20 cellular contexts compared by ENCODE assay signal in the genomic region with DNA sequence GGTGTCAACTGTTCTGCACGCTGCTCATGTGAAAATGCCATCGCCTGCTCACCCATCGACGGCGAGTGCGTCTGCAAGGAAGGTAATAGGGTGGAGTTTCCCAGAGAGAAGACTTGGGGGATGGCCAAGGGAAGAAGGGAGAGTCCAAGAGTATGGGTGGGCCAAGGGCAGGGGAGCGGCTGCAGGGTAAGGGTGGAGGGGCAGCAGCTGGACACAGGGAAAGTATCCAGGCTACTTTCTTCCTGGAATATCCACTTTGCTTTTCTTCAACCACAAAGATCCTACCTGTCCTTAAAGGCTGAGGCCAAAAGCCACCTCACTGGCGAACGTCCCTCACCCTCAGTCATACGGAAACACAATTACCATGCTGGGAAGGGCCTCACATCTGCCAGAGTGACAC. TPM values are rescaled to one million over a fixed set of nuclear protein-coding genes. Genes with fewer than 3 reads are reported as not detected.
A peak's percentile ranks its signal among the peaks of the same experiment; 100 is the strongest.
DNase-seq lines count a peak whose midpoint lies in the region; ATAC-seq, FAIRE-seq and TF ChIP-seq lines count a peak whose summit lies in the region.
"Had no signal": no experiment of that assay in that cellular context is flagged by ENCODE, and none has a peak within 500 bp of the region (broad histone marks: within the 10 kb centered on the region; RNA-seq: fewer than 3 reads in every experiment).

No MANE protein-coding gene starts in this region.

- no peak overlapping the region for H3K4me3 ChIP-seq in IMR-90 (ENCODE audit: insufficient read depth, low read depth, low read length)
- H3K4me3 ChIP-seq in bronchial epithelial cell (ENCODE audit: low read depth, low read length) = no peak overlapping the region
- H3K4me3 ChIP-seq in keratinocyte (ENCODE audit: control insufficient read depth in 2 of 3, extremely low read depth in 1 of 3, insufficient read depth in 2 of 3, low read depth in 1 of 3, low read length in 3 of 3) = no peak overlapping the region
- H3K4me3 ChIP-seq in neuronal stem cell (ENCODE audit: low read length in 2 of 2) = no peak overlapping the region
- H3K4me3 ChIP-seq: A549, GM23338, HAP-1 had no signal

- H3K27me3 ChIP-seq in IMR-90 (ENCODE audit: control insufficient read depth, insufficient read depth, low read length) (no peaks in the 10 kb centered on the region), bronchial epithelial cell (ENCODE audit: control insufficient read depth, insufficient read depth, low read length) (no peaks in the 10 kb centered on the region), keratinocyte (ENCODE audit: control insufficient read depth, extremely low read depth, insufficient read depth, low read length) (no peaks in the 10 kb centered on the region), neuronal stem cell (ENCODE audit: control insufficient read depth in 3 of 3, insufficient read depth in 3 of 3, low read depth in 1 of 3, low read length in 3 of 3) (peaks cover 0 to 6% (median 4%) of the 10 kb centered on the region in 3 experiments)

- H3K18ac ChIP-seq in IMR-90 (ENCODE audit: low read depth, low read length) (no peak overlapping the region), neuronal stem cell (ENCODE audit: low read length) (peak overlapping the region; percentile 28)

- H2BK20ac ChIP-seq in IMR-90 (ENCODE audit: low read depth, low read length) = no peak overlapping the region

- in situ Hi-C loops in IMR-90 (cut with MboI; ENCODE audit: low sequenced_read_pairs) = no loop called here

- H3K4me2 ChIP-seq in IMR-90 (ENCODE audit: low read depth, low read length) (no peak overlapping the region), keratinocyte (ENCODE audit: control insufficient read depth, extremely low read depth, insufficient read depth, low read depth, low read length) (peak overlapping the region; percentile 75), neuronal stem cell (ENCODE audit: insufficient read depth, low read length, poor library complexity, severe bottlenecking) (no peak overlapping the region)
- H3K4me2 ChIP-seq: A549, GM23338 had no signal

- no peak overlapping the region for H2BK5ac ChIP-seq in IMR-90 (ENCODE audit: low read depth, low read length, poor library complexity, severe bottlenecking)
- H2BK5ac ChIP-seq in neuronal stem cell (ENCODE audit: low read length) = peak overlapping the region; percentile 62

- H3K9me3 ChIP-seq in IMR-90 (ENCODE audit: control insufficient read depth, insufficient read depth, low read length) = no peaks in the 10 kb centered on the region
- no peaks in the 10 kb centered on the region for H3K9me3 ChIP-seq in keratinocyte (ENCODE audit: control insufficient read depth, low read depth, low read length)
- peaks cover 0 to 3% of the 10 kb centered on the region in 2 donors for H3K9me3 ChIP-seq in neuronal stem cell (replicated peaks in 1 of 2; ENCODE audit: control insufficient read depth in 2 of 2, insufficient read depth in 1 of 2, low read depth in 1 of 2, low read length in 2 of 2)
- H3K9me3 ChIP-seq: A549, Caco-2, HAP-1 had no signal

- peaks cover 0 to 34% of the 10 kb centered on the region in 2 experiments; a peak in 2 of 4 replicates for H3K79me1 ChIP-seq in IMR-90 (ENCODE audit: low read depth in 1 of 2, low read length in 2 of 2)
- H3K79me1 ChIP-seq in neuronal stem cell (ENCODE audit: low read depth, low read length) = peaks cover 3% of the 10 kb centered on the region

- H3K36me3 ChIP-seq in IMR-90 (ENCODE audit: control insufficient read depth, insufficient read depth, low read length) = peaks cover 17% of the 10 kb centered on the region
- H3K36me3 ChIP-seq in bronchial epithelial cell (ENCODE audit: control insufficient read depth, insufficient read depth, low read length) = peaks cover 16% of the 10 kb centered on the region
- peaks cover 0 to 9% of the 10 kb centered on the region in 2 experiments for H3K36me3 ChIP-seq in keratinocyte (ENCODE audit: control insufficient read depth in 2 of 2, extremely low read depth in 1 of 2, insufficient read depth in 2 of 2, low read length in 2 of 2)
- H3K36me3 ChIP-seq in neuronal stem cell (replicated peaks in 1 of 2; ENCODE audit: control insufficient read depth in 2 of 2, insufficient read depth in 2 of 2, low read length in 2 of 2) = no peaks in the 10 kb centered on the region
- H3K36me3 ChIP-seq: HAP-1 had no signal

- WGBS in IMR-90 (ENCODE audit: extremely low coverage in 2 of 2, insufficient read length in 1 of 2), 2 experiments = no CpG with 5 or more reads among the region's 10 CpGs
- WGBS in neuronal stem cell (ENCODE audit: extremely low coverage in 2 of 2, insufficient read length in 2 of 2, insufficient replicate concordance in 1 of 2), 2 donors = no CpG with 5 or more reads among the region's 10 CpGs

- TF ChIP-seq RAD21 in IMR-90 (IDR thresholded peaks at IDR 0.05; ENCODE audit: low read length) = no peak

- TF ChIP-seq CTCF in IMR-90 (conservative IDR thresholded peaks at IDR 0.05; ENCODE audit: low read depth, low read length) = no peak
- no peak for TF ChIP-seq CTCF in bronchial epithelial cell (IDR thresholded peaks at IDR 0.05; ENCODE audit: insufficient read depth, low read length, severe bottlenecking)
- TF ChIP-seq CTCF in keratinocyte (optimal IDR thresholded peaks at IDR 0.05 in 1 of 3, IDR thresholded peaks at IDR 0.05 in 1 of 3, conservative IDR thresholded peaks at IDR 0.05 in 1 of 3; ENCODE audit: extremely low read depth in 1 of 3, insufficient read depth in 2 of 3, low read length in 3 of 3) = no peak
- TF ChIP-seq CTCF in progenitor cell of endocrine pancreas (IDR thresholded peaks at IDR 0.05; ENCODE audit: unreplicated experiment) = no peak

- no peak overlapping the region for H4K8ac ChIP-seq in IMR-90 (ENCODE audit: low read depth in 2 of 2, low read length in 2 of 2)
- no peak overlapping the region for H4K8ac ChIP-seq in neuronal stem cell (ENCODE audit: low read depth, low read length)

- H3K4ac ChIP-seq in IMR-90 (ENCODE audit: low read depth, low read length) = no peak overlapping the region
- H3K4ac ChIP-seq in neuronal stem cell (ENCODE audit: low read length) = no peak overlapping the region

- TF ChIP-seq POLR2A in IMR-90 (IDR thresholded peaks at IDR 0.05; ENCODE audit: low read depth, low read length) = no peak

- CTCF ChIA-PET in IMR-90 (lab: Yijun Ruan, JAX) = no interaction called here

- H3K9ac ChIP-seq in IMR-90 (ENCODE audit: low read depth, low read length) = no peak overlapping the region
- H3K9ac ChIP-seq in keratinocyte (ENCODE audit: control insufficient read depth, extremely low read depth, insufficient read depth, low read length) = no peak overlapping the region
- no peak overlapping the region for H3K9ac ChIP-seq in neuronal stem cell (ENCODE audit: low read depth, low read length, poor library complexity)

- H3K4me1 ChIP-seq in IMR-90 (ENCODE audit: control insufficient read depth, insufficient read depth, low read length) (peaks cover 13% of the 10 kb centered on the region), keratinocyte (ENCODE audit: control insufficient read depth, extremely low read depth, insufficient read depth, low read length) (peaks cover 17% of the 10 kb centered on the region), neuronal stem cell (ENCODE audit: control insufficient read depth in 2 of 2, insufficient read depth in 1 of 2, low read depth in 1 of 2, low read length in 2 of 2) (peaks cover 3 to 9% of the 10 kb centered on the region in 2 donors)
- H3K4me1 ChIP-seq: HAP-1 had no signal

- peaks cover 4% of the 10 kb centered on the region for H3K4me1 Mint-ChIP-seq in progenitor cell of endocrine pancreas (ENCODE audit: low read depth)
- H3K4me1 Mint-ChIP-seq: CD8-positive, alpha-beta memory T cell had no signal

- ATAC-seq in IMR-90 (ENCODE audit: low read depth) (no peak), GM21576 (IDR thresholded peaks at IDR 0.05; ENCODE audit: unreplicated experiment) (no peak)
- ATAC-seq: A549, GM23338 had no signal

- H3K27ac ChIP-seq in IMR-90 (ENCODE audit: insufficient read depth, low read length) (no peak overlapping the region), keratinocyte (ENCODE audit: control insufficient read depth, insufficient read depth, low read length) (no peak overlapping the region), neuronal stem cell (replicated peaks; ENCODE audit: low read length) (no peak overlapping the region)
- H3K27ac ChIP-seq: A549 had no signal

- H3K79me2 ChIP-seq in keratinocyte (ENCODE audit: control insufficient read depth, insufficient read depth, low read length) = no peaks in the 10 kb centered on the region

- no peaks in the 10 kb centered on the region for H3K36me3 Mint-ChIP-seq in progenitor cell of endocrine pancreas (ENCODE audit: insufficient read depth)
- H3K36me3 Mint-ChIP-seq: CD8-positive, alpha-beta memory T cell had no signal

- H2AFZ ChIP-seq in IMR-90 (replicated peaks; ENCODE audit: low read length, poor library complexity) (no peak overlapping the region), keratinocyte (ENCODE audit: control insufficient read depth, low read length) (no peak overlapping the region), neuronal stem cell (ENCODE audit: low read length) (no peak overlapping the region)
- H2AFZ ChIP-seq: GM23338 had no signal

- BruUV-seq in IMR-90 (replicated peaks; lab: Mats Ljungman, UMichigan) = no TSS peak

- no peak overlapping the region for H2BK120ac ChIP-seq in IMR-90 (ENCODE audit: low read depth, low read length)
- no peak overlapping the region for H2BK120ac ChIP-seq in neuronal stem cell (ENCODE audit: low read depth, low read length)

- no peak overlapping the region for H3K14ac ChIP-seq in IMR-90 (replicated peaks; ENCODE audit: low read depth, low read length)
- no peak overlapping the region for H3K14ac ChIP-seq in neuronal stem cell (ENCODE audit: low read length)

- H3K9me1 ChIP-seq in IMR-90 (ENCODE audit: insufficient read depth, low read length) (peaks cover 3% of the 10 kb centered on the region; the same call in 1 of the 2 replicates), keratinocyte (ENCODE audit: control insufficient read depth, extremely low read depth, insufficient read depth, low read length) (no peaks in the 10 kb centered on the region)

- H3K23ac ChIP-seq in IMR-90 (ENCODE audit: low read depth, low read length) (no peak overlapping the region), neuronal stem cell (ENCODE audit: low read depth, low read length, poor library complexity) (no peak overlapping the region)

- H3K27ac Mint-ChIP-seq in progenitor cell of endocrine pancreas = no peak overlapping the region
- H3K27ac Mint-ChIP-seq: CD8-positive, alpha-beta memory T cell; GM23338 had no signal

- intact Hi-C loops in IMR-90 (cut with micrococcal nuclease) = no loop called here

- FAIRE-seq in bronchial epithelial cell (lab: Jason Lieb, UNC) (peak; percentile 18), keratinocyte (lab: Jason Lieb, UNC) (no peak)
- FAIRE-seq: A549, G401.6, GM12891 had no signal

- DNase-seq in IMR-90 (no peak), bronchial epithelial cell (ENCODE audit: low read depth) (no peak), keratinocyte (ENCODE audit: low read depth, low spot score) (no peak), neuronal stem cell (ENCODE audit: low spot score) (no peak), progenitor cell of endocrine pancreas (ENCODE audit: low spot score, unreplicated experiment) (no peak), RKO (ENCODE audit: low spot score) (no peak)
- DNase-seq in NK-92 treated with Interleukin-12 subunit alpha and Interleukin-12 subunit beta, amount 100 ng/mL, for 24 hours (lab: John Stamatoyannopoulos, UW) = no peak
- DNase-seq: Caco-2; CD8-positive, alpha-beta memory T cell; DMS79; EL; KG1 had no signal

- no peak overlapping the region for H4K5ac ChIP-seq in IMR-90 (ENCODE audit: low read depth, low read length)

- H4K20me1 ChIP-seq in IMR-90 (ENCODE audit: insufficient read depth, low read length) = peaks cover 3% of the 10 kb centered on the region
- H4K20me1 ChIP-seq in keratinocyte (ENCODE audit: control insufficient read depth, extremely low read depth, insufficient read depth, low read length) = no peaks in the 10 kb centered on the region

- H2BK15ac ChIP-seq in IMR-90 (ENCODE audit: low read depth, low read length) = no peak overlapping the region
- no peak overlapping the region for H2BK15ac ChIP-seq in neuronal stem cell (ENCODE audit: low read length)

- H4K91ac ChIP-seq in IMR-90 (ENCODE audit: insufficient read depth, low read depth, low read length) (no peak overlapping the region), neuronal stem cell (ENCODE audit: low read depth, low read length, poor library complexity) (no peak overlapping the region)

- H3K9me3 Mint-ChIP-seq in progenitor cell of endocrine pancreas (ENCODE audit: low read depth) = no peaks in the 10 kb centered on the region
- H3K9me3 Mint-ChIP-seq: CD8-positive, alpha-beta memory T cell; GM23338 had no signal

- peak overlapping the region; percentile 7 for H2AK9ac ChIP-seq in IMR-90 (replicated peaks; ENCODE audit: low read depth, low read length, poor library complexity)

- H3K27me3 Mint-ChIP-seq in progenitor cell of endocrine pancreas = peaks cover 48% of the 10 kb centered on the region

- dilution Hi-C loops in IMR-90 (cut with HindIII; ENCODE audit: low sequenced_read_pairs, unreplicated experiment) = no loop called here
- dilution Hi-C loops in keratinocyte (cut with MboI; ENCODE audit: extremely low pct_ligation_motif_present, low sequenced_read_pairs) = no loop called here

- no peak overlapping the region for H3K4me3 Mint-ChIP-seq in progenitor cell of endocrine pancreas (ENCODE audit: low read depth)
- H3K4me3 Mint-ChIP-seq: CD8-positive, alpha-beta memory T cell; GM23338 had no signal

- POLR2A ChIA-PET in IMR-90 (lab: Charles Lee; ENCODE audit: unreplicated experiment) = no interaction called here

- no peak overlapping the region for H3K56ac ChIP-seq in IMR-90 (ENCODE audit: extremely low read depth, insufficient read depth, low read length)

- H2AK5ac ChIP-seq in IMR-90 (ENCODE audit: low read depth, low read length) (no peak overlapping the region), neuronal stem cell (ENCODE audit: low read depth, low read length) (peak overlapping the region; percentile 81)

- no peak overlapping the region for H2BK12ac ChIP-seq in neuronal stem cell (ENCODE audit: low read length)

RNA-seq across cellular contexts. Expression of gene LRRC71, which starts 11.5 kb away (rescaled TPM):
- total RNA-seq in IMR-90 (2012; rRNA removed) = not detected in 2 replicates
- polyA plus RNA-seq in IMR-90 (2012; rRNA removed) = 0.47 and 0.50 TPM in 2 replicates
- 0.07 TPM in 1 of 2 replicates, not detected in the other for polyA plus RNA-seq in IMR-90 (2012; cell fraction: cytosol; rRNA removed)
- polyA plus RNA-seq in IMR-90 (2012; cell fraction: nucleus; rRNA removed; ENCODE audit: low replicate concordance) = 2.9 and 4.0 TPM in 2 replicates
- total RNA-seq in bronchial epithelial cell = not detected in 2 replicates
- not detected in 3 replicates for polyA plus RNA-seq in keratinocyte
- polyA plus RNA-seq in keratinocyte (2011; ENCODE audit: low read depth) = not detected
- polyA plus RNA-seq in keratinocyte (2011; cell fraction: cytosol; rRNA removed) = not detected in 2 replicates
- 0.18 TPM in 1 of 2 replicates, not detected in the other for polyA plus RNA-seq in keratinocyte (2011; cell fraction: nucleus; rRNA removed)
- not detected in 2 replicates for polyA plus RNA-seq in keratinocyte (2012; ENCODE audit: low replicate concordance)
- polyA minus RNA-seq in keratinocyte = not detected in 3 replicates
- not detected for polyA minus RNA-seq in keratinocyte (2011; cell fraction: cytosol; rRNA and poly(A)+ RNA removed)
- polyA minus RNA-seq in keratinocyte (2011; cell fraction: nucleus; rRNA and poly(A)+ RNA removed) = not detected in 2 replicates
- 0.03 TPM for polyA plus RNA-seq in neuronal stem cell (2013, experiment 1 of 2)
- 0.01 TPM for polyA plus RNA-seq in neuronal stem cell (2013, experiment 2 of 2)
- total RNA-seq in progenitor cell of endocrine pancreas = not detected in 2 replicates
- total RNA-seq: Caco-2; CD8-positive, alpha-beta memory T cell; GM23338 had no signal
- polyA plus RNA-seq: AG04450; CD8-positive, alpha-beta memory T cell had no signal

RNA-seq across cellular contexts. Expression of gene PEAR1, which starts 15.4 kb away (rescaled TPM):
- 2.0 and 2.8 TPM in 2 replicates for total RNA-seq in IMR-90 (2012; rRNA removed)
- 44.4 and 52.1 TPM in 2 replicates for polyA plus RNA-seq in IMR-90 (2012; rRNA removed)
- polyA plus RNA-seq in IMR-90 (2012; cell fraction: cytosol; rRNA removed) = 21.9 and 40.2 TPM in 2 replicates
- polyA plus RNA-seq in IMR-90 (2012; cell fraction: nucleus; rRNA removed; ENCODE audit: low replicate concordance) = 199 and 366 TPM in 2 replicates
- 1.8 TPM in 2 replicates for total RNA-seq in bronchial epithelial cell
- polyA plus RNA-seq in keratinocyte = 4.0 to 4.8 TPM (median 4.2 TPM) in 3 replicates
- 2.2 TPM for polyA plus RNA-seq in keratinocyte (2011; ENCODE audit: low read depth)
- 1.6 and 1.7 TPM in 2 replicates for polyA plus RNA-seq in keratinocyte (2011; cell fraction: cytosol; rRNA removed)
- polyA plus RNA-seq in keratinocyte (2011; cell fraction: nucleus; rRNA removed) = 17.9 and 18.0 TPM in 2 replicates
- polyA plus RNA-seq in keratinocyte (2012; ENCODE audit: low replicate concordance) = 1.1 and 2.6 TPM in 2 replicates
- 1.7 to 8.4 TPM (median 1.8 TPM) in 3 replicates for polyA minus RNA-seq in keratinocyte
- not detected for polyA minus RNA-seq in keratinocyte (2011; cell fraction: cytosol; rRNA and poly(A)+ RNA removed)
- 4.1 and 4.8 TPM in 2 replicates for polyA minus RNA-seq in keratinocyte (2011; cell fraction: nucleus; rRNA and poly(A)+ RNA removed)
- polyA plus RNA-seq in neuronal stem cell (2013, experiment 1 of 2) = 0.78 TPM
- polyA plus RNA-seq in neuronal stem cell (2013, experiment 2 of 2) = 0.62 TPM
- total RNA-seq in progenitor cell of endocrine pancreas = 0.20 TPM in 1 of 2 replicates, not detected in the other
- total RNA-seq: CD8-positive, alpha-beta memory T cell had no signal
- polyA plus RNA-seq: CD8-positive, alpha-beta memory T cell had no signal

RNA-seq across cellular contexts. Expression of gene NTRK1, which starts 48.3 kb away (rescaled TPM):
- total RNA-seq in IMR-90 (2012; rRNA removed) (not detected in 2 replicates), bronchial epithelial cell (not detected in 2 replicates), progenitor cell of endocrine pancreas (0.36 TPM in 1 of 2 replicates, not detected in the other)
- polyA plus RNA-seq in IMR-90 (2012; rRNA removed) (0.03 TPM in 1 of 2 replicates, not detected in the other), keratinocyte (0.03 to 0.06 TPM (median 0.05 TPM) in 3 replicates)
- polyA plus RNA-seq in IMR-90 (2012; cell fraction: cytosol; rRNA removed) = 0.02 TPM in 1 of 2 replicates, not detected in the other
- 0.07 and 0.11 TPM in 2 replicates for polyA plus RNA-seq in IMR-90 (2012; cell fraction: nucleus; rRNA removed; ENCODE audit: low replicate concordance)
- polyA plus RNA-seq in keratinocyte (2011; ENCODE audit: low read depth) = not detected
- not detected in 2 replicates for polyA plus RNA-seq in keratinocyte (2011; cell fraction: cytosol; rRNA removed)
- polyA plus RNA-seq in keratinocyte (2011; cell fraction: nucleus; rRNA removed) = 0.07 TPM in 1 of 2 replicates, not detected in the other
- polyA plus RNA-seq in keratinocyte (2012; ENCODE audit: low replicate concordance) = not detected in 2 replicates
- not detected in 3 replicates for polyA minus RNA-seq in keratinocyte
- polyA minus RNA-seq in keratinocyte (2011; cell fraction: cytosol; rRNA and poly(A)+ RNA removed) = not detected
- polyA minus RNA-seq in keratinocyte (2011; cell fraction: nucleus; rRNA and poly(A)+ RNA removed) = not detected in 2 replicates
- polyA plus RNA-seq in neuronal stem cell (2013, experiment 1 of 2) = 0.07 TPM
- 0.11 TPM for polyA plus RNA-seq in neuronal stem cell (2013, experiment 2 of 2)
- total RNA-seq: Caco-2 had no signal
- polyA plus RNA-seq: AG04450; CD8-positive, alpha-beta memory T cell had no signal

RNA-seq across cellular contexts. Expression of gene INSRR, which starts 50.0 kb away (rescaled TPM):
- not detected in 2 replicates for total RNA-seq in IMR-90 (2012; rRNA removed)
- polyA plus RNA-seq in IMR-90 (2012; rRNA removed) = not detected in 2 replicates
- not detected in 2 replicates for polyA plus RNA-seq in IMR-90 (2012; cell fraction: cytosol; rRNA removed)
- not detected in 2 replicates for polyA plus RNA-seq in IMR-90 (2012; cell fraction: nucleus; rRNA removed; ENCODE audit: low replicate concordance)
- not detected in 2 replicates for total RNA-seq in bronchial epithelial cell
- not detected in 3 replicates for polyA plus RNA-seq in keratinocyte
- polyA plus RNA-seq in keratinocyte (2011; ENCODE audit: low read depth) = not detected
- polyA plus RNA-seq in keratinocyte (2011; cell fraction: cytosol; rRNA removed) = not detected in 2 replicates
- not detected in 2 replicates for polyA plus RNA-seq in keratinocyte (2011; cell fraction: nucleus; rRNA removed)
- polyA plus RNA-seq in keratinocyte (2012; ENCODE audit: low replicate concordance) = not detected in 2 replicates
- not detected in 3 replicates for polyA minus RNA-seq in keratinocyte
- not detected for polyA minus RNA-seq in keratinocyte (2011; cell fraction: cytosol; rRNA and poly(A)+ RNA removed)
- not detected in 2 replicates for polyA minus RNA-seq in keratinocyte (2011; cell fraction: nucleus; rRNA and poly(A)+ RNA removed)
- polyA plus RNA-seq in neuronal stem cell (2013, experiment 1 of 2) = 0.01 TPM
- 0.01 TPM for polyA plus RNA-seq in neuronal stem cell (2013, experiment 2 of 2)
- not detected in 2 replicates for total RNA-seq in progenitor cell of endocrine pancreas
- total RNA-seq: Caco-2, GM23338 had no signal
- polyA plus RNA-seq: A549; AG04450; BJ; CD8-positive, alpha-beta memory T cell; GM23338 had no signal
